In the genomic region with DNA sequence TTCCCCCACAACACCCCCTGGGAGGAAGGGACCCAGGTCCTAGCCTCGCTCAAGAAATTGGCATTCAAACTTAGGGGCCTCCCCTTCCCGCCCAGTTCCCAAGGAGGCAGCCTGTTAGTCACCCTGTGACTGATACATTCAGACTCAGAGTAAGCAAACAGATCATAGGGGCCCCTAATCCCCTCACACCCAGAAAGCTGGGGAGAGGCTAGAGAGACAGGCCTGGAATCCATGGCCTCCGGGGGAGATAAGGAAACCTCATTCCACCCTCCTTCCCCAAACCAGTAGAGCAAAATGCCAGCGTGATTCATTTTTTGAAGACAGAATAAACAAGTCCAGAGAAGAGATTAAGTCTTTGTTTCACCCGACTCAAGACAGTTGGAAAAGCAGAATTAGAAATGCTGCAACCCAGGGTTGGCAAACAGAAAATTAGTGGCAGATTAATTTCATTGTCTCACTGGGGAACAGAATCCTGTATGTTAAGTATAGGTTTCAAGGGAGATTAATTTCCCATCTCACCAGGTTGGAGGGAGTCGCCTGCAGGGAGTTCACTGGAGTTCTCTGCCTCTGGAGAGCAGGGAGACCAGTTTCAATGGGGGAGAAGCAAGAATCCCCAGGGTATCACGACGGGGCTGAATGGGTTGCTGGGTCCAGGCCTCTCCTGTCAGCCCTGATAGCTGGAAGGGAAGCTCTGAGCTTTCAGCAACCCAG, we compare ENCODE assay signal across 10 cellular contexts.
A peak's percentile ranks its signal among the peaks of the same experiment; 100 is the strongest.
DNase-seq lines count a peak whose midpoint lies in the region; ATAC-seq and TF ChIP-seq lines count a peak whose summit lies in the region.
"Had no signal": no experiment of that assay in that cellular context is flagged by ENCODE, and none has a peak within 500 bp of the region (broad histone marks: within the 10 kb centered on the region; RNA-seq: fewer than 3 reads in every experiment).

No MANE protein-coding gene starts in this region.

- ATAC-seq in GM21390 (IDR thresholded peaks at IDR 0.05; ENCODE audit: unreplicated experiment), result no peak
- ATAC-seq: gastroesophageal sphincter had no signal

- H3K9me3 ChIP-seq in OCI-LY3 (ENCODE audit: insufficient read depth, low read length), result no peaks in the 10 kb centered on the region
- H3K9me3 ChIP-seq: gastroesophageal sphincter had no signal

- H3K36me3 Mint-ChIP-seq in activated CD4-positive, alpha-beta T cell treated with anti-CD3 and anti-CD28 coated beads, Interleukin-2, amount 10 ng/mL, durations not matched to agents 7 days and 5 days (ENCODE audit: low read depth), result peaks cover 5% of the 10 kb centered on the region

- peak overlapping the region; percentile 42; the same call in 1 of the 2 replicates for H3K4me3 ChIP-seq in OCI-LY3 (ENCODE audit: low read length)
- H3K4me3 ChIP-seq: gastroesophageal sphincter had no signal

- H3K27me3 Mint-ChIP-seq in activated CD4-positive, alpha-beta T cell treated with anti-CD3 and anti-CD28 coated beads, Interleukin-2, amount 10 ng/mL, durations not matched to agents 7 days and 5 days, result peaks cover 38% of the 10 kb centered on the region

- CTCF ChIA-PET in activated CD4-positive, alpha-beta T cell treated with anti-CD3 and anti-CD28 coated beads, Interleukin-2, amount 10 ng/mL, durations not matched to agents 7 days and 5 days (lab: Charles Lee), result interaction anchor here (1.2 to 17.9 kb wide), 4 partner anchors 9 to 39 kb away, joined by 5 to 219 read pairs (median 6); no protein-coding TSS in a partner anchor

- H3K36me3 ChIP-seq in OCI-LY3 (replicated peaks; ENCODE audit: low read depth, low read length), result no peaks in the 10 kb centered on the region
- H3K36me3 ChIP-seq: gastroesophageal sphincter had no signal

- no peaks in the 10 kb centered on the region for H4K20me1 ChIP-seq in OCI-LY3 (ENCODE audit: insufficient read depth, low read length)

- H3K27ac Mint-ChIP-seq in activated CD4-positive, alpha-beta T cell treated with anti-CD3 and anti-CD28 coated beads, Interleukin-2, amount 10 ng/mL, durations not matched to agents 7 days and 5 days, result peak overlapping the region; percentile 6

- H3K27ac ChIP-seq in OCI-LY3 (ENCODE audit: low read length), result peak overlapping the region; percentile 70
- H3K27ac ChIP-seq: gastroesophageal sphincter had no signal

- DNase-seq in activated CD4-positive, alpha-beta T cell treated with anti-CD3 and anti-CD28 coated beads, Interleukin-2, amount 10 ng/mL, durations not matched to agents 7 days and 5 days, result no peak
- no peak for DNase-seq in activated CD4-positive, alpha-beta T cell treated with anti-CD3 and anti-CD28 coated beads, Interleukin-2, amount 50 U/mL, for 1 hour
- DNase-seq in epidermal melanocyte (ENCODE audit: insufficient read length, low spot score), result peak; percentile 46
- DNase-seq in stimulated activated CD4-positive, alpha-beta T cell treated with anti-CD3 and anti-CD28 coated beads, Interleukin-4, amount 100 ng/mL, for 1 hour, result peak; percentile 42
- no peak for DNase-seq in retina
- no peak for DNase-seq in head of caudate nucleus
- DNase-seq: NCI-H1930 had no signal

- no peaks in the 10 kb centered on the region for H3K9me3 Mint-ChIP-seq in activated CD4-positive, alpha-beta T cell treated with anti-CD3 and anti-CD28 coated beads, Interleukin-2, amount 10 ng/mL, durations not matched to agents 7 days and 5 days

- no peaks in the 10 kb centered on the region for H3K79me2 ChIP-seq in OCI-LY3 (ENCODE audit: low read length)

- H3K4me3 Mint-ChIP-seq in activated CD4-positive, alpha-beta T cell treated with anti-CD3 and anti-CD28 coated beads, Interleukin-2, amount 10 ng/mL, durations not matched to agents 7 days and 5 days, result no peak overlapping the region

- intact Hi-C loops in head of caudate nucleus (cut with DNase I), result no loop called here

- peak overlapping the region; percentile 72 for H3K4me2 ChIP-seq in OCI-LY3 (ENCODE audit: low read length)

- peak overlapping the region; percentile 51; the same call in 1 of the 2 replicates for H3K9ac ChIP-seq in OCI-LY3 (ENCODE audit: low read length)

- H3K27me3 ChIP-seq in OCI-LY3 (ENCODE audit: low read depth, low read length), result 0 out of 2 replicates have a peak, but pooled peaks cover 3% of the 10 kb centered on the region
- H3K27me3 ChIP-seq: gastroesophageal sphincter had no signal

- no peak overlapping the region for H2AFZ ChIP-seq in OCI-LY3 (ENCODE audit: low read depth, low read length)

- H3K4me1 ChIP-seq in OCI-LY3 (ENCODE audit: low read length), result peaks cover 72% of the 10 kb centered on the region

- TF ChIP-seq CTCF in OCI-LY3 (IDR thresholded peaks at IDR 0.05; ENCODE audit: low read depth, low read length), result no peak

- H3K4me1 Mint-ChIP-seq in activated CD4-positive, alpha-beta T cell treated with anti-CD3 and anti-CD28 coated beads, Interleukin-2, amount 10 ng/mL, durations not matched to agents 7 days and 5 days, result peaks cover 72% of the 10 kb centered on the region

- POLR2A ChIA-PET in activated CD4-positive, alpha-beta T cell treated with anti-CD3 and anti-CD28 coated beads, Interleukin-2, amount 10 ng/mL, durations not matched to agents 7 days and 5 days (lab: Charles Lee), result no interaction called here

Comparison
In these comparisons a context has a peak if more than half of its experiments do, and no peak if none do; other contexts are left out.
1. DNase-seq: peak in epidermal melanocyte (single experiment) and stimulated activated CD4-positive, alpha-beta T cell treated with anti-CD3 and anti-CD28 coated beads, Interleukin-4, amount 100 ng/mL, for 1 hour (single experiment); none in activated CD4-positive, alpha-beta T cell treated with anti-CD3 and anti-CD28 coated beads, Interleukin-2, amount 10 ng/mL, durations not matched to agents 7 days and 5 days (single experiment), activated CD4-positive, alpha-beta T cell treated with anti-CD3 and anti-CD28 coated beads, Interleukin-2, amount 50 U/mL, for 1 hour (single experiment), retina (single experiment) and head of caudate nucleus (0 of 42).